In the genomic region with DNA sequence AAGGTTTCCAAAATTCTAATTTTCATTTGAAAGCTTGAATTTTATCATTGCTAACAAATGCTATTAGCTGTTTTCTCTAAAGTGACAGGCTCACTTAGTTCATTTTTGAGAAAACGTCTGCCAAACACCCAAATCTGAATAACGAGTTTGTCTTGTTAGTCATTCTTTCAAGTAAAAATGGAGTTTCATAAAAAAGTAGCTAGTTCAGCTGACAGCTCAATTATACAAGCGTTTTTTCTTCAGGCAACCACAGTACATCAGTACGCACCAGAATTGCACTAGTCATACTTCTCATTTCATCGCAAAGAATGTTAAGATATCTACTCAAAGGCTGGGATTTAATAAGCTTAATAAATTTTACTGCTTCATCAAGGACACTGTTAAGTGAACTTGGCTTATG, we compare ENCODE assay signal across 17 cellular contexts.
"Had no signal": no experiment of that assay in that cellular context is flagged by ENCODE, and none has a peak within 500 bp of the region (broad histone marks: within the 10 kb centered on the region; RNA-seq: fewer than 3 reads in every experiment).

No MANE protein-coding gene starts in this region.

- H3K27ac ChIP-seq: lower lobe of right lung, prostate gland, stomach, thyroid gland, vagina had no signal

- H3K27me3 ChIP-seq: stomach, thyroid gland, vagina had no signal

- H3K36me3 ChIP-seq: lower lobe of right lung, prostate gland, thyroid gland, vagina had no signal

- H3K4me3 ChIP-seq: lower lobe of right lung, prostate gland, stomach, thyroid gland, vagina had no signal

- H3K4me1 ChIP-seq: lower lobe of right lung, prostate gland, stomach, vagina had no signal

- DNase-seq: cortex of kidney; effector memory CD8-positive, alpha-beta T cell; erythroblast; left ventricle myocardium superior; lower lobe of right lung; naive thymus-derived CD8-positive, alpha-beta T cell; nephron progenitor cell; nucleus accumbens; right cardiac atrium; small intestine; stimulated activated CD4-positive, alpha-beta T cell treated with anti-CD3 and anti-CD28 coated beads, Interleukin-15, amount 100 ng/mL, for 24 hours; stimulated activated CD4-positive, alpha-beta T cell treated with anti-CD3 and anti-CD28 coated beads, Interleukin-2, amount 100 ng/mL, for 48 hours; stimulated activated naive B cell treated with anti-CD40 and anti-IgM and Interleukin-4, amounts not matched to agents 10 μg/mL and 1 μg/mL and 100 μg/mL, for 72 hours; stomach; thyroid gland had no signal

- H3K9me3 ChIP-seq: lower lobe of right lung, prostate gland, stomach, thyroid gland, vagina had no signal

- ATAC-seq: effector memory CD8-positive, alpha-beta T cell; left ventricle myocardium superior; lower lobe of right lung; naive thymus-derived CD8-positive, alpha-beta T cell; right cardiac atrium; stimulated activated naive B cell treated with anti-CD40 and anti-IgM and Interleukin-4, amounts not matched to agents 10 μg/mL and 1 μg/mL and 100 μg/mL, for 72 hours had no signal
